8 cellular contexts compared by ENCODE assay signal in genomic region chr14:49865431-49865859, GRCh38. TPM values are rescaled to one million over a fixed set of nuclear protein-coding genes. Genes with fewer than 3 reads are reported as not detected.
DNase-seq lines count a peak whose midpoint lies in the region; ATAC-seq and TF ChIP-seq lines count a peak whose summit lies in the region.

No MANE protein-coding gene starts in this region.

- H3K27ac Mint-ChIP-seq in activated T-cell treated with anti-CD3 and anti-CD28 coated beads, Interleukin-2, amount 50 U/mL, for 24 hours = no peak overlapping the region

- H3K4me3 ChIP-seq in BE2C (ENCODE audit: low read depth, low read length) (no peak overlapping the region), tibial artery (no peak overlapping the region)

- no peak for ATAC-seq in omental fat pad (ENCODE audit: low FRiP score)

- peaks cover 15% of the 10 kb centered on the region for H3K36me3 Mint-ChIP-seq in activated T-cell treated with anti-CD3 and anti-CD28 coated beads, Interleukin-2, amount 50 U/mL, for 24 hours (ENCODE audit: low read depth)

- peak overlapping the region; percentile 93 to 96 for H3K27ac ChIP-seq in tibial artery

- DNase-seq in BE2C = peak; percentile 82
- DNase-seq in HK-2 (ENCODE audit: unreplicated experiment) = peak; percentile 71
- DNase-seq in OCI-M1 (lab: John Stamatoyannopoulos, UW) = peak; percentile 80
- peak; percentile 86 for DNase-seq in activated T-cell treated with anti-CD3 and anti-CD28 coated beads, Interleukin-2, amount 50 U/mL, for 24 hours
- DNase-seq in fibroblast of peridontal ligament (ENCODE audit: extremely low read depth) = peak; percentile 78
- DNase-seq in omental fat pad (ENCODE audit: low spot score) = peak; percentile 91
- DNase-seq in tibial artery = peak; percentile 80 to 84
- DNase-seq in iPS-NIHi7 (ENCODE audit: extremely low spot score) = no peak

- intact Hi-C loops in tibial artery (cut with DNase I; ENCODE audit: low total_unique reads) = no loop called here

- TF ChIP-seq CTCF in BE2C (IDR thresholded peaks at IDR 0.05; ENCODE audit: low read depth, low read length) (peak; percentile 96), omental fat pad (IDR thresholded peaks at IDR 0.05) (no peak), tibial artery (IDR thresholded peaks at IDR 0.05) (peak; percentile 66 to 73)

- H3K4me1 Mint-ChIP-seq in activated T-cell treated with anti-CD3 and anti-CD28 coated beads, Interleukin-2, amount 50 U/mL, for 24 hours (ENCODE audit: low read depth) = peaks cover 37% of the 10 kb centered on the region

- H3K9me3 ChIP-seq in BE2C (no peaks in the 10 kb centered on the region), tibial artery (no peaks in the 10 kb centered on the region)

- H3K4me3 Mint-ChIP-seq in activated T-cell treated with anti-CD3 and anti-CD28 coated beads, Interleukin-2, amount 50 U/mL, for 24 hours = no peak overlapping the region

- H3K27me3 Mint-ChIP-seq in activated T-cell treated with anti-CD3 and anti-CD28 coated beads, Interleukin-2, amount 50 U/mL, for 24 hours = no peaks in the 10 kb centered on the region

- H3K4me1 ChIP-seq in BE2C = peaks cover 4% of the 10 kb centered on the region; the same call in 1 of the 2 replicates
- peaks cover 0 to 28% (median 13%) of the 10 kb centered on the region in 4 donors for H3K4me1 ChIP-seq in tibial artery

- H3K36me3 ChIP-seq in BE2C = no peaks in the 10 kb centered on the region
- H3K36me3 ChIP-seq in tibial artery = no peaks in the 10 kb centered on the region

- no peaks in the 10 kb centered on the region for H3K27me3 ChIP-seq in BE2C
- no peaks in the 10 kb centered on the region for H3K27me3 ChIP-seq in tibial artery

- H3K9me3 Mint-ChIP-seq in activated T-cell treated with anti-CD3 and anti-CD28 coated beads, Interleukin-2, amount 50 U/mL, for 24 hours = no peaks in the 10 kb centered on the region

RNA-seq across cellular contexts. Expression of gene NEMF, which starts 12.9 kb away (rescaled TPM):
- 25.0 TPM for polyA plus RNA-seq in BE2C (2012; ENCODE audit: insufficient read depth, insufficient read length, low read depth)
- total RNA-seq in omental fat pad = 10 to 100 TPM; 59.6 to 87.8 (median 67.7) TPM

RNA-seq across cellular contexts. Expression of gene ARF6, which starts 27.4 kb away (rescaled TPM):
- polyA plus RNA-seq in BE2C (2012; ENCODE audit: insufficient read depth, insufficient read length, low read depth) = 34.3 TPM
- 10 to 100 TPM; 35.4 to 85.0 (median 45.9) TPM for total RNA-seq in omental fat pad

Comparison
In these comparisons a context has a peak if more than half of its experiments do, and no peak if none do; other contexts are left out.
1. CTCF ChIP-seq: peak in BE2C (single experiment) and tibial artery (2 of 2); none in omental fat pad (0 of 3).